Comparison of ENCODE assay signal across 24 cellular contexts in genomic region chrX:3119376-3119775, GRCh38.
"Had no signal": no experiment of that assay in that cellular context is flagged by ENCODE, and none has a peak within 500 bp of the region (broad histone marks: within the 10 kb centered on the region; RNA-seq: fewer than 3 reads in every experiment).

No MANE protein-coding gene starts in this region.

- H3K27me3 ChIP-seq: body of pancreas, cardiac muscle cell, heart left ventricle, left lung, spleen, transverse colon had no signal

- FAIRE-seq: endothelial cell of umbilical vein had no signal

- H3K9me3 ChIP-seq: body of pancreas, heart left ventricle, left lung, lower lobe of right lung, transverse colon had no signal

- H3K4me1 ChIP-seq: body of pancreas, heart left ventricle, left lung, lower lobe of right lung, spleen, transverse colon had no signal

- H3K36me3 ChIP-seq: cardiac muscle cell, heart left ventricle, left lung, lower lobe of right lung, spleen, transverse colon had no signal

- ATAC-seq: activated T-cell treated with anti-CD3 and anti-CD28 coated beads, Interleukin-2, amount 50 U/mL, for 4 hours; activated T-helper 17 cell treated with anti-CD3 and anti-CD28 coated beads, Interleukin-2, amount 50 U/mL, for 72 hours; body of pancreas; heart left ventricle; left lung; lower lobe of right lung; natural killer cell; right cardiac atrium had no signal

- DNase-seq: activated CD4-positive, alpha-beta memory T cell treated with anti-CD3 and anti-CD28 coated beads, Interleukin-2, amount 10 ng/mL, durations not matched to agents 7 days and 5 days; activated CD4-positive, alpha-beta T cell treated with anti-CD3 and anti-CD28 coated beads, Interleukin-2, amount 10 ng/mL, durations not matched to agents 24 days and 14 days; activated CD4-positive, CD25-positive, alpha-beta regulatory T cell treated with anti-CD3 and anti-CD28 coated beads, Interleukin-2, amount 50 U/mL, for 72 hours; activated gamma-delta T cell treated with Interleukin-2 at 50 U/mL for 16 hours; activated naive CD4-positive, alpha-beta T cell treated with anti-CD3 and anti-CD28 coated beads, Interleukin-2, amount 50 U/mL, for 16 hours; activated T-cell treated with anti-CD3 and anti-CD28 coated beads, Interleukin-2, amount 50 U/mL, for 4 hours; amygdala; body of pancreas; foreskin fibroblast; heart left ventricle; hypothalamus; left lung; lower lobe of right lung; mesendoderm; natural killer cell; posterior cingulate gyrus; right cardiac atrium; spleen; stimulated activated naive CD4-positive, alpha-beta T cell; T-helper 2 cell; transverse colon had no signal

- H3K27ac ChIP-seq: body of pancreas, cardiac muscle cell, heart left ventricle, left lung, lower lobe of right lung, spleen, transverse colon had no signal

- H3K4me3 ChIP-seq: body of pancreas, cardiac muscle cell, heart left ventricle, left lung, lower lobe of right lung, spleen, transverse colon had no signal
